In the genomic region with DNA sequence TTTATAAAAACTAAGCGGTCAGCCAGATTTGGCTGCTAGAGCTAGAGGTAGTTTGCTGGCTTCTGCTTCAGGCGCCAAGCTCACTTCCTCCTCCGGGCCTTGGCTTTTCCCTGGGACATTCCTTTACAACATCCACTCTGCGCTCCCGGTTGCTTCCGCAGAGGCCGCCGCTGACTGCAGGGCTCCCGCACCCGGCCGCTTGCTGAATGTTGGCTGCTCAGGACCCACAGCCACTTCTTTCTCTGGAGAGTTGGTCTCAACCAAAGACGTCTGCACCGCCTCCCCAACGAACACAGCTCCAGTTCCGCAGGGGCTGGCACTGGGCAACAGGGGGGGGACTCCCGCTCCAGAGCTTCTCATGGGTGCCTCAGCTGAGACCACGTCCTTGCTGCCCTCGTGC, we compare ENCODE assay signal across 1 cellular context.
TF ChIP-seq lines count a peak whose summit lies in the region.

No MANE protein-coding gene starts in this region.

TF ChIP-seq in GM23338, 12 proteins besides CTCF, POLR2A, EP300 and RAD21 (continued from another document):
- TF ChIP-seq, protein P1, sequence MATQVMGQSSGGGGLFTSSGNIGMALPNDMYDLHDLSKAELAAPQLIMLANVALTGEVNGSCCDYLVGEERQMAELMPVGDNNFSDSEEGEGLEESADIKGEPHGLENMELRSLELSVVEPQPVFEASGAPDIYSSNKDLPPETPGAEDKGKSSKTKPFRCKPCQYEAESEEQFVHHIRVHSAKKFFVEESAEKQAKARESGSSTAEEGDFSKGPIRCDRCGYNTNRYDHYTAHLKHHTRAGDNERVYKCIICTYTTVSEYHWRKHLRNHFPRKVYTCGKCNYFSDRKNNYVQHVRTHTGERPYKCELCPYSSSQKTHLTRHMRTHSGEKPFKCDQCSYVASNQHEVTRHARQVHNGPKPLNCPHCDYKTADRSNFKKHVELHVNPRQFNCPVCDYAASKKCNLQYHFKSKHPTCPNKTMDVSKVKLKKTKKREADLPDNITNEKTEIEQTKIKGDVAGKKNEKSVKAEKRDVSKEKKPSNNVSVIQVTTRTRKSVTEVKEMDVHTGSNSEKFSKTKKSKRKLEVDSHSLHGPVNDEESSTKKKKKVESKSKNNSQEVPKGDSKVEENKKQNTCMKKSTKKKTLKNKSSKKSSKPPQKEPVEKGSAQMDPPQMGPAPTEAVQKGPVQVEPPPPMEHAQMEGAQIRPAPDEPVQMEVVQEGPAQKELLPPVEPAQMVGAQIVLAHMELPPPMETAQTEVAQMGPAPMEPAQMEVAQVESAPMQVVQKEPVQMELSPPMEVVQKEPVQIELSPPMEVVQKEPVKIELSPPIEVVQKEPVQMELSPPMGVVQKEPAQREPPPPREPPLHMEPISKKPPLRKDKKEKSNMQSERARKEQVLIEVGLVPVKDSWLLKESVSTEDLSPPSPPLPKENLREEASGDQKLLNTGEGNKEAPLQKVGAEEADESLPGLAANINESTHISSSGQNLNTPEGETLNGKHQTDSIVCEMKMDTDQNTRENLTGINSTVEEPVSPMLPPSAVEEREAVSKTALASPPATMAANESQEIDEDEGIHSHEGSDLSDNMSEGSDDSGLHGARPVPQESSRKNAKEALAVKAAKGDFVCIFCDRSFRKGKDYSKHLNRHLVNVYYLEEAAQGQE (IDR thresholded peaks at IDR 0.05; ENCODE audit: unreplicated experiment), result no peak
- TF ChIP-seq, protein P2, sequence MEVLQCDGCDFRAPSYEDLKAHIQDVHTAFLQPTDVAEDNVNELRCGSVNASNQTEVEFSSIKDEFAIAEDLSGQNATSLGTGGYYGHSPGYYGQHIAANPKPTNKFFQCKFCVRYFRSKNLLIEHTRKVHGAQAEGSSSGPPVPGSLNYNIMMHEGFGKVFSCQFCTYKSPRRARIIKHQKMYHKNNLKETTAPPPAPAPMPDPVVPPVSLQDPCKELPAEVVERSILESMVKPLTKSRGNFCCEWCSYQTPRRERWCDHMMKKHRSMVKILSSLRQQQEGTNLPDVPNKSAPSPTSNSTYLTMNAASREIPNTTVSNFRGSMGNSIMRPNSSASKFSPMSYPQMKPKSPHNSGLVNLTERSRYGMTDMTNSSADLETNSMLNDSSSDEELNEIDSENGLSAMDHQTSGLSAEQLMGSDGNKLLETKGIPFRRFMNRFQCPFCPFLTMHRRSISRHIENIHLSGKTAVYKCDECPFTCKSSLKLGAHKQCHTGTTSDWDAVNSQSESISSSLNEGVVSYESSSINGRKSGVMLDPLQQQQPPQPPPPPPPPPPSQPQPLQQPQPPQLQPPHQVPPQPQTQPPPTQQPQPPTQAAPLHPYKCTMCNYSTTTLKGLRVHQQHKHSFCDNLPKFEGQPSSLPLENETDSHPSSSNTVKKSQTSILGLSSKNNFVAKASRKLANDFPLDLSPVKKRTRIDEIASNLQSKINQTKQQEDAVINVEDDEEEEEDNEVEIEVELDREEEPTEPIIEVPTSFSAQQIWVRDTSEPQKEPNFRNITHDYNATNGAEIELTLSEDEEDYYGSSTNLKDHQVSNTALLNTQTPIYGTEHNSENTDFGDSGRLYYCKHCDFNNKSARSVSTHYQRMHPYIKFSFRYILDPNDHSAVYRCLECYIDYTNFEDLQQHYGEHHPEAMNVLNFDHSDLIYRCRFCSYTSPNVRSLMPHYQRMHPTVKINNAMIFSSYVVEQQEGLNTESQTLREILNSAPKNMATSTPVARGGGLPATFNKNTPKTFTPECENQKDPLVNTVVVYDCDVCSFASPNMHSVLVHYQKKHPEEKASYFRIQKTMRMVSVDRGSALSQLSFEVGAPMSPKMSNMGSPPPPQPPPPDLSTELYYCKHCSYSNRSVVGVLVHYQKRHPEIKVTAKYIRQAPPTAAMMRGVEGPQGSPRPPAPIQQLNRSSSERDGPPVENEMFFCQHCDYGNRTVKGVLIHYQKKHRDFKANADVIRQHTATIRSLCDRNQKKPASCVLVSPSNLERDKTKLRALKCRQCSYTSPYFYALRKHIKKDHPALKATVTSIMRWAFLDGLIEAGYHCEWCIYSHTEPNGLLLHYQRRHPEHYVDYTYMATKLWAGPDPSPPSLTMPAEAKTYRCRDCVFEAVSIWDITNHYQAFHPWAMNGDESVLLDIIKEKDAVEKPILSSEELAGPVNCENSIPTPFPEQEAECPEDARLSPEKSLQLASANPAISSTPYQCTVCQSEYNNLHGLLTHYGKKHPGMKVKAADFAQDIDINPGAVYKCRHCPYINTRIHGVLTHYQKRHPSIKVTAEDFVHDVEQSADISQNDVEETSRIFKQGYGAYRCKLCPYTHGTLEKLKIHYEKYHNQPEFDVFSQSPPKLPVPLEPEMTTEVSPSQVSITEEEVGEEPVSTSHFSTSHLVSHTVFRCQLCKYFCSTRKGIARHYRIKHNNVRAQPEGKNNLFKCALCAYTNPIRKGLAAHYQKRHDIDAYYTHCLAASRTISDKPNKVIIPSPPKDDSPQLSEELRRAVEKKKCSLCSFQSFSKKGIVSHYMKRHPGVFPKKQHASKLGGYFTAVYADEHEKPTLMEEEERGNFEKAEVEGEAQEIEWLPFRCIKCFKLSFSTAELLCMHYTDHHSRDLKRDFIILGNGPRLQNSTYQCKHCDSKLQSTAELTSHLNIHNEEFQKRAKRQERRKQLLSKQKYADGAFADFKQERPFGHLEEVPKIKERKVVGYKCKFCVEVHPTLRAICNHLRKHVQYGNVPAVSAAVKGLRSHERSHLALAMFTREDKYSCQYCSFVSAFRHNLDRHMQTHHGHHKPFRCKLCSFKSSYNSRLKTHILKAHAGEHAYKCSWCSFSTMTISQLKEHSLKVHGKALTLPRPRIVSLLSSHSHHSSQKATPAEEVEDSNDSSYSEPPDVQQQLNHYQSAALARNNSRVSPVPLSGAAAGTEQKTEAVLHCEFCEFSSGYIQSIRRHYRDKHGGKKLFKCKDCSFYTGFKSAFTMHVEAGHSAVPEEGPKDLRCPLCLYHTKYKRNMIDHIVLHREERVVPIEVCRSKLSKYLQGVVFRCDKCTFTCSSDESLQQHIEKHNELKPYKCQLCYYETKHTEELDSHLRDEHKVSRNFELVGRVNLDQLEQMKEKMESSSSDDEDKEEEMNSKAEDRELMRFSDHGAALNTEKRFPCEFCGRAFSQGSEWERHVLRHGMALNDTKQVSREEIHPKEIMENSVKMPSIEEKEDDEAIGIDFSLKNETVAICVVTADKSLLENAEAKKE (CRISPR knock-in tag; IDR thresholded peaks at IDR 0.05), result no peak
